Comparison of ENCODE assay signal across 13 cellular contexts in genomic region chr6:14924126-14925024, GRCh38.
A peak's percentile ranks its signal among the peaks of the same experiment; 100 is the strongest.
DNase-seq lines count a peak whose midpoint lies in the region; ATAC-seq and TF ChIP-seq lines count a peak whose summit lies in the region.
"Had no signal": no experiment of that assay in that cellular context is flagged by ENCODE, and none has a peak within 500 bp of the region (broad histone marks: within the 10 kb centered on the region; RNA-seq: fewer than 3 reads in every experiment).

No MANE protein-coding gene starts in this region.

- H3K27me3 Mint-ChIP-seq in activated T-cell treated with anti-CD3 and anti-CD28 coated beads, Interleukin-2, amount 50 U/mL, for 72 hours (ENCODE audit: low read depth), result peaks cover 8% of the 10 kb centered on the region

- ATAC-seq in left lobe of liver, result peak; percentile 16
- ATAC-seq in activated T-cell treated with anti-CD3 and anti-CD28 coated beads, Interleukin-2, amount 50 U/mL, for 72 hours (replicated peaks in 1 of 2), result no peak

- peaks cover 0 to 14% (median 0%) of the 10 kb centered on the region in 4 donors for H3K4me1 ChIP-seq in Peyer's patch
- H3K4me1 ChIP-seq: right atrium auricular region had no signal

- no peak for TF ChIP-seq POLR2A in Peyer's patch (IDR thresholded peaks at IDR 0.05)

- H3K4me1 Mint-ChIP-seq in activated T-cell treated with anti-CD3 and anti-CD28 coated beads, Interleukin-2, amount 50 U/mL, for 72 hours (ENCODE audit: low read depth), result no peaks in the 10 kb centered on the region

- H3K4me3 Mint-ChIP-seq in activated T-cell treated with anti-CD3 and anti-CD28 coated beads, Interleukin-2, amount 50 U/mL, for 72 hours, result no peak overlapping the region

- H3K36me3 Mint-ChIP-seq in activated T-cell treated with anti-CD3 and anti-CD28 coated beads, Interleukin-2, amount 50 U/mL, for 72 hours (ENCODE audit: insufficient read depth in 2 of 2), result no peaks in the 10 kb centered on the region

- no peaks in the 10 kb centered on the region for H3K27me3 ChIP-seq in Peyer's patch
- H3K27me3 ChIP-seq: right atrium auricular region had no signal

- no peak overlapping the region for H3K4me3 ChIP-seq in Peyer's patch
- H3K4me3 ChIP-seq: right atrium auricular region had no signal

- no peaks in the 10 kb centered on the region for H3K36me3 ChIP-seq in Peyer's patch
- H3K36me3 ChIP-seq: right atrium auricular region had no signal

- peak; percentile 24 for DNase-seq in DMS53 treated with DMSO at 0.1 percent for 48 hours (lab: John Stamatoyannopoulos, UW; ENCODE audit: unreplicated experiment)
- DNase-seq in NCI-H2029 (lab: John Stamatoyannopoulos, UW), result peak; percentile 95
- DNase-seq in SHP77 treated with DMSO at 0.1 percent for 48 hours (lab: John Stamatoyannopoulos, UW), result peak; percentile 72
- peak; percentile 29 for DNase-seq in left lobe of liver (ENCODE audit: low spot score)
- no peak for DNase-seq in activated T-cell treated with anti-CD3 and anti-CD28 coated beads, Interleukin-2, amount 50 U/mL, for 72 hours
- no peak for DNase-seq in Peyer's patch
- no peak for DNase-seq in 8988T
- no peak for DNase-seq in NCI-H446 treated with DMSO at 0.1 percent for 48 hours (lab: John Stamatoyannopoulos, UW)
- DNase-seq: activated CD8-positive, alpha-beta memory T cell treated with anti-CD3 and anti-CD28 coated beads, Interleukin-2, amount 50 U/mL, for 4 hours; C1 segment of cervical spinal cord; KBM-7; midbrain had no signal

- H3K9me3 ChIP-seq in Peyer's patch, result no peaks in the 10 kb centered on the region
- H3K9me3 ChIP-seq: right atrium auricular region had no signal

- TF ChIP-seq CTCF in Peyer's patch (IDR thresholded peaks at IDR 0.05), result no peak

- no peak overlapping the region for H3K27ac Mint-ChIP-seq in activated T-cell treated with anti-CD3 and anti-CD28 coated beads, Interleukin-2, amount 50 U/mL, for 72 hours

- H3K9me3 Mint-ChIP-seq in activated T-cell treated with anti-CD3 and anti-CD28 coated beads, Interleukin-2, amount 50 U/mL, for 72 hours, result no peaks in the 10 kb centered on the region

- H3K27ac ChIP-seq in Peyer's patch, result no peak overlapping the region
- H3K27ac ChIP-seq: right atrium auricular region had no signal

Comparison
In these comparisons a context has a peak if more than half of its experiments do, and no peak if none do; other contexts are left out.
1. DNase-seq: peak in DMS53 treated with DMSO at 0.1 percent for 48 hours (single experiment), NCI-H2029 (single experiment), SHP77 treated with DMSO at 0.1 percent for 48 hours (single experiment) and left lobe of liver (single experiment); none in activated T-cell treated with anti-CD3 and anti-CD28 coated beads, Interleukin-2, amount 50 U/mL, for 72 hours (0 of 2), Peyer's patch (0 of 3), 8988T (single experiment) and NCI-H446 treated with DMSO at 0.1 percent for 48 hours (single experiment).